In the genomic region with DNA sequence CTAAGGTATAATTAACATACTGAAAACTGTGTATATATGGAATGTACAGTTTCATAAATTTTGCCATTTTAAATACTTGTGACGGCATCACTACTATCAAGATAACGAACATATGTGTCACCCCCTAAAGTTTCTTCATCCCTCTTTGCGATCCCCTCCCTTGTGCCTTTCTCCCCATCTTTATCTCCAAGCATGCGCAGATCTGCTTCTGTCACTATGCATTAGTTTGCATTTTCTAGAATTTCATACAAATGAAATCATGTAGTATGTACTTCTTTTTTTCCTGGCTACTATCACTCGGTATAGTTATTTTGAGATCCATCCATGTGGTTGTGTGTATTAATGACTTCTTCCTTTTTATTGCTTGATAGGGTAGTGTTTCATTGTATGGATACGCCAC, we compare ENCODE assay signal across 32 cellular contexts.
DNase-seq lines count a peak whose midpoint lies in the region; ATAC-seq, FAIRE-seq and TF ChIP-seq lines count a peak whose summit lies in the region.
"Had no signal": no experiment of that assay in that cellular context is flagged by ENCODE, and none has a peak within 500 bp of the region (broad histone marks: within the 10 kb centered on the region; RNA-seq: fewer than 3 reads in every experiment).

No MANE protein-coding gene starts in this region.

- no peaks in the 10 kb centered on the region for H3K36me3 ChIP-seq in K562 (ENCODE audit: control insufficient read depth, insufficient read depth, low read length)
- H3K36me3 ChIP-seq: BE2C; BLaER1; BLaER1 treated with 17β-estradiol and CSF1 and Interleukin-3, amounts not matched to agents 10 nM and 100 nM had no signal

- no peaks in the 10 kb centered on the region for H4K20me1 ChIP-seq in K562 (replicated peaks; ENCODE audit: control insufficient read depth, insufficient read depth, low read length)
- H4K20me1 ChIP-seq: BLaER1; BLaER1 treated with 17β-estradiol and CSF1 and Interleukin-3, amounts not matched to agents 10 nM and 100 nM had no signal

- no peaks in the 10 kb centered on the region for H3K79me2 ChIP-seq in K562 (ENCODE audit: control insufficient read depth, insufficient read depth, low read length)

- POLR2A ChIA-PET in K562 (lab: Yijun Ruan, JAX): interaction anchor here (1.0 kb wide), 1 partner anchor 44 kb away, joined by 4 read pairs; no protein-coding TSS in a partner anchor

- no peaks in the 10 kb centered on the region for H3K9me1 ChIP-seq in K562 (ENCODE audit: control insufficient read depth, insufficient read depth, low read length)

- no peak for TF ChIP-seq CTCF in D721Med (IDR thresholded peaks at IDR 0.05; ENCODE audit: insufficient read depth, missing control alignments)
- TF ChIP-seq CTCF in K562 (IDR thresholded peaks at IDR 0.05 in 2 of 3, conservative IDR thresholded peaks at IDR 0.05 in 1 of 3; ENCODE audit: insufficient read depth in 2 of 3, low read depth in 1 of 3, low read length in 3 of 3): no peak

- no peak for TF ChIP-seq POLR2A in K562 (conservative IDR thresholded peaks at IDR 0.05)
- TF ChIP-seq POLR2A in erythroblast (IDR thresholded peaks at IDR 0.05; ENCODE audit: low read length): no peak

- no peaks in the 10 kb centered on the region for H3K27me3 ChIP-seq in K562 (ENCODE audit: control insufficient read depth in 2 of 2, insufficient read depth in 2 of 2, low read length in 2 of 2)
- H3K27me3 ChIP-seq: BE2C; BLaER1; BLaER1 treated with 17β-estradiol and CSF1 and Interleukin-3, amounts not matched to agents 10 nM and 100 nM had no signal

- no peak overlapping the region for H2AFZ ChIP-seq in K562 (ENCODE audit: low read depth, low read length)

- DNase-seq in D721Med (ENCODE audit: insufficient read length, low spot score) (no peak), K562 (ENCODE audit: extremely low read depth in 1 of 4, low spot score in 3 of 4) (peak in 2 of 4 experiments; percentile 29 to 32), erythroblast (lab: John Stamatoyannopoulos, UW) (peak; percentile 6 to 29), SHP77 treated with DMSO at 0.1 percent for 48 hours (lab: John Stamatoyannopoulos, UW) (no peak), hypothalamus (lab: John Stamatoyannopoulos, UW) (no peak)
- no peak for DNase-seq in activated effector memory CD4-positive, alpha-beta T cell treated with anti-CD3 and anti-CD28 coated beads, Interleukin-2, amount 50 U/mL, for 16 hours
- DNase-seq: 8988T; ACHN; AML-193; BE2C; C1 segment of cervical spinal cord; Caco-2; Calu3; CD4-positive, alpha-beta memory T cell; CD4-positive, alpha-beta T cell; CD4-positive, CD25-positive, alpha-beta regulatory T cell; CD8-positive, alpha-beta memory T cell; CD8-positive, alpha-beta T cell; COR-L47; DMS 273 treated with DMSO at 0.1 percent for 48 hours; DMS153; DMS53; DMS79; DMS79 treated with DMSO at 0.1 percent for 48 hours; DND-41; EL had no signal

- in situ Hi-C loops in K562 (cut with MboI): no loop called here

- H3K4me1 ChIP-seq in K562 (replicated peaks in 1 of 2; ENCODE audit: control insufficient read depth in 2 of 2, insufficient read depth in 2 of 2, low read length in 2 of 2): peaks cover 3 to 30% of the 10 kb centered on the region in 2 experiments; a peak in 3 of 5 replicates
- H3K4me1 ChIP-seq: A549; BE2C; BLaER1; BLaER1 treated with 17β-estradiol and CSF1 and Interleukin-3, amounts not matched to agents 10 nM and 100 nM; Caco-2 had no signal

- WGBS in K562 (ENCODE audit: insufficient coverage, low coverage, missing lambda C conversion rate): 18% methylated on average over 6 of the region's 6 CpGs

- H3K9me3 ChIP-seq in K562 (replicated peaks; ENCODE audit: control insufficient read depth, insufficient read depth, low read depth, low read length): no peaks in the 10 kb centered on the region
- H3K9me3 ChIP-seq: A549, BE2C, BLaER1, Caco-2 had no signal

- no peak overlapping the region for H3K27ac ChIP-seq in K562 (ENCODE audit: extremely low read depth, low read depth, low read length)
- H3K27ac ChIP-seq: 22Rv1; A549; BLaER1; BLaER1 treated with 17β-estradiol and CSF1 and Interleukin-3, amounts not matched to agents 10 nM and 100 nM; C4-2B had no signal

- CTCF ChIA-PET in K562 (lab: Yijun Ruan, JAX; ENCODE audit: low intra/inter-chr PET ratio): no interaction called here

- TF ChIP-seq EP300 in K562 (IDR thresholded peaks at IDR 0.05; ENCODE audit: low read length): no peak

- FAIRE-seq in D721Med (lab: Jason Lieb, UNC): peak; percentile 6
- no peak for FAIRE-seq in K562 (lab: Jason Lieb, UNC)
- FAIRE-seq: A204.1, A549 had no signal

- H3K4me2 ChIP-seq in K562 (ENCODE audit: insufficient read depth, low read length): peak overlapping the region; percentile 35; the same call in 1 of the 2 replicates
- H3K4me2 ChIP-seq: A549; BLaER1; BLaER1 treated with 17β-estradiol and CSF1 and Interleukin-3, amounts not matched to agents 10 nM and 100 nM had no signal

- no peak overlapping the region for H3K9ac ChIP-seq in K562 (ENCODE audit: insufficient read depth in 1 of 2, low read depth in 2 of 2, low read length in 2 of 2)
- H3K9ac ChIP-seq: BLaER1; BLaER1 treated with 17β-estradiol and CSF1 and Interleukin-3, amounts not matched to agents 10 nM and 100 nM had no signal

- H3K4me3 ChIP-seq in K562: no peak overlapping the region
- H3K4me3 ChIP-seq: A549; BLaER1; BLaER1 treated with 17β-estradiol and CSF1 and Interleukin-3, amounts not matched to agents 10 nM and 100 nM had no signal

- TF ChIP-seq RAD21 in K562 (CRISPR knock-in tag; conservative IDR thresholded peaks at IDR 0.05 in 1 of 2, IDR thresholded peaks at IDR 0.05 in 1 of 2): no peak

- no TSS peak for BruUV-seq in K562 (replicated peaks; lab: Mats Ljungman, UMichigan)

- intact Hi-C loops in K562 (cut with micrococcal nuclease): no loop called here

- ATAC-seq in K562: peak; percentile 18; the same call in 1 of the 3 replicates
- ATAC-seq: A549; CD8-positive, alpha-beta T cell had no signal

TF ChIP-seq in K562, 482 proteins besides CTCF, POLR2A, EP300 and RAD21:
- TF ChIP-seq XRCC3 (IDR thresholded peaks at IDR 0.05) (no peak), TCFL5 (CRISPR knock-in tag; conservative IDR thresholded peaks at IDR 0.05) (no peak), ZKSCAN8 (CRISPR knock-in tag; IDR thresholded peaks at IDR 0.05) (0 out of 2 replicates have a peak, but pooled peaks have one; percentile 19), ZNF12 (CRISPR knock-in tag; IDR thresholded peaks at IDR 0.05) (no peak), TAF9B (IDR thresholded peaks at IDR 0.05; ENCODE audit: partially characterized antibody) (peak; percentile 10), MTA3 (IDR thresholded peaks at IDR 0.05; ENCODE audit: borderline replicate concordance) (no peak), ZNF316 (IDR thresholded peaks at IDR 0.05) (0 out of 2 replicates have a peak, but pooled peaks have one; percentile 9), MEF2D (tag; conservative IDR thresholded peaks at IDR 0.05; ENCODE audit: low read depth) (no peak), FOXM1 (IDR thresholded peaks at IDR 0.05; ENCODE audit: low read depth) (no peak), FOXM1 (CRISPR knock-in tag; IDR thresholded peaks at IDR 0.05; ENCODE audit: low read depth) (no peak), NRF1 (conservative IDR thresholded peaks at IDR 0.05 in 1 of 2, IDR thresholded peaks at IDR 0.05 in 1 of 2) (peak; percentile 79 to 83)
- TF ChIP-seq, protein P1, sequence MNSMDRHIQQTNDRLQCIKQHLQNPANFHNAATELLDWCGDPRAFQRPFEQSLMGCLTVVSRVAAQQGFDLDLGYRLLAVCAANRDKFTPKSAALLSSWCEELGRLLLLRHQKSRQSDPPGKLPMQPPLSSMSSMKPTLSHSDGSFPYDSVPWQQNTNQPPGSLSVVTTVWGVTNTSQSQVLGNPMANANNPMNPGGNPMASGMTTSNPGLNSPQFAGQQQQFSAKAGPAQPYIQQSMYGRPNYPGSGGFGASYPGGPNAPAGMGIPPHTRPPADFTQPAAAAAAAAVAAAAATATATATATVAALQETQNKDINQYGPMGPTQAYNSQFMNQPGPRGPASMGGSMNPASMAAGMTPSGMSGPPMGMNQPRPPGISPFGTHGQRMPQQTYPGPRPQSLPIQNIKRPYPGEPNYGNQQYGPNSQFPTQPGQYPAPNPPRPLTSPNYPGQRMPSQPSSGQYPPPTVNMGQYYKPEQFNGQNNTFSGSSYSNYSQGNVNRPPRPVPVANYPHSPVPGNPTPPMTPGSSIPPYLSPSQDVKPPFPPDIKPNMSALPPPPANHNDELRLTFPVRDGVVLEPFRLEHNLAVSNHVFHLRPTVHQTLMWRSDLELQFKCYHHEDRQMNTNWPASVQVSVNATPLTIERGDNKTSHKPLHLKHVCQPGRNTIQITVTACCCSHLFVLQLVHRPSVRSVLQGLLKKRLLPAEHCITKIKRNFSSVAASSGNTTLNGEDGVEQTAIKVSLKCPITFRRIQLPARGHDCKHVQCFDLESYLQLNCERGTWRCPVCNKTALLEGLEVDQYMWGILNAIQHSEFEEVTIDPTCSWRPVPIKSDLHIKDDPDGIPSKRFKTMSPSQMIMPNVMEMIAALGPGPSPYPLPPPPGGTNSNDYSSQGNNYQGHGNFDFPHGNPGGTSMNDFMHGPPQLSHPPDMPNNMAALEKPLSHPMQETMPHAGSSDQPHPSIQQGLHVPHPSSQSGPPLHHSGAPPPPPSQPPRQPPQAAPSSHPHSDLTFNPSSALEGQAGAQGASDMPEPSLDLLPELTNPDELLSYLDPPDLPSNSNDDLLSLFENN (IDR thresholded peaks at IDR 0.05; ENCODE audit: low read depth in 2 of 2, low read length in 2 of 2): no peak
- TF ChIP-seq, protein P2, sequence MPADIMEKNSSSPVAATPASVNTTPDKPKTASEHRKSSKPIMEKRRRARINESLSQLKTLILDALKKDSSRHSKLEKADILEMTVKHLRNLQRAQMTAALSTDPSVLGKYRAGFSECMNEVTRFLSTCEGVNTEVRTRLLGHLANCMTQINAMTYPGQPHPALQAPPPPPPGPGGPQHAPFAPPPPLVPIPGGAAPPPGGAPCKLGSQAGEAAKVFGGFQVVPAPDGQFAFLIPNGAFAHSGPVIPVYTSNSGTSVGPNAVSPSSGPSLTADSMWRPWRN (IDR thresholded peaks at IDR 0.05; ENCODE audit: low read depth): no peak

Comparison
In these comparisons a context has a peak if more than half of its experiments do, and no peak if none do; other contexts are left out.
1. DNase-seq: peak in erythroblast (2 of 2); none in D721Med (single experiment), SHP77 treated with DMSO at 0.1 percent for 48 hours (single experiment), hypothalamus (0 of 51) and activated effector memory CD4-positive, alpha-beta T cell treated with anti-CD3 and anti-CD28 coated beads, Interleukin-2, amount 50 U/mL, for 16 hours (single experiment).